In genomic region chr6:41122918-41123317, GRCh38 we compare ENCODE assay signal across 30 cellular contexts. TPM values are rescaled to one million over a fixed set of nuclear protein-coding genes. Genes with fewer than 3 reads are reported as not detected.
"Had no signal": no experiment of that assay in that cellular context is flagged by ENCODE, and none has a peak within 500 bp of the region (broad histone marks: within the 10 kb centered on the region; RNA-seq: fewer than 3 reads in every experiment).

No MANE protein-coding gene starts in this region.

- ATAC-seq: activated T-helper 17 cell treated with anti-CD3 and anti-CD28 coated beads, Interleukin-2, amount 50 U/mL, for 72 hours; T-helper 17 cell had no signal

- H3K36me3 ChIP-seq: cardiac muscle cell had no signal

- H3K9me3 Mint-ChIP-seq: activated B cell treated with CpG ODN at 0.5 μM for 24 hours; activated CD4-positive, alpha-beta memory T cell treated with anti-CD3 and anti-CD28 coated beads, Interleukin-2, amount 10 ng/mL, durations not matched to agents 7 days and 5 days; activated naive CD4-positive, alpha-beta T cell treated with anti-CD3 and anti-CD28 coated beads for 36 hours; activated T-helper 17 cell treated with anti-CD3 and anti-CD28 coated beads, Interleukin-2, amount 50 U/mL, for 72 hours had no signal

- H3K27ac Mint-ChIP-seq: activated B cell treated with CpG ODN at 0.5 μM for 24 hours; activated CD4-positive, alpha-beta memory T cell treated with anti-CD3 and anti-CD28 coated beads, Interleukin-2, amount 10 ng/mL, durations not matched to agents 7 days and 5 days; activated naive CD4-positive, alpha-beta T cell treated with anti-CD3 and anti-CD28 coated beads for 36 hours; activated naive CD8-positive, alpha-beta T cell; activated T-helper 17 cell treated with anti-CD3 and anti-CD28 coated beads, Interleukin-2, amount 50 U/mL, for 72 hours; brain; IgD-negative memory B cell; T-helper 17 cell had no signal

- H3K27ac ChIP-seq: cardiac muscle cell had no signal

- DNase-seq: activated B cell treated with CpG ODN at 0.5 μM for 24 hours; activated CD4-positive, alpha-beta memory T cell treated with anti-CD3 and anti-CD28 coated beads, Interleukin-2, amount 10 ng/mL, durations not matched to agents 7 days and 5 days; activated CD4-positive, alpha-beta T cell treated with anti-CD3 and anti-CD28 coated beads, Interleukin-2, amount 50 U/mL, for 1 hour; activated gamma-delta T cell; activated naive CD4-positive, alpha-beta T cell treated with anti-CD3 and anti-CD28 coated beads for 36 hours; activated T-cell treated with anti-CD3 and anti-CD28 coated beads for 4 hours; activated T-cell treated with anti-CD3 and anti-CD28 coated beads, Interleukin-2, amount 50 U/mL, for 48 hours; amygdala; KG1; NCI-H1048; NCI-H1436 treated with DMSO at 0.1 percent for 48 hours; NCI-H2081 treated with DMSO at 0.1 percent for 48 hours; NCI-H2171 treated with DMSO at 0.1 percent for 48 hours; NCI-H226; NCI-H524 treated with DMSO at 0.1 percent for 48 hours; NCI-H748 treated with DMSO at 0.1 percent for 48 hours; SIG-M5; T-helper 17 cell; T-helper 9 cell had no signal

- H3K4me1 Mint-ChIP-seq: activated B cell treated with CpG ODN at 0.5 μM for 24 hours; activated CD4-positive, alpha-beta memory T cell treated with anti-CD3 and anti-CD28 coated beads, Interleukin-2, amount 10 ng/mL, durations not matched to agents 7 days and 5 days; activated T-helper 17 cell treated with anti-CD3 and anti-CD28 coated beads, Interleukin-2, amount 50 U/mL, for 72 hours; brain; IgD-negative memory B cell had no signal

- H3K4me3 ChIP-seq: cardiac muscle cell had no signal

- H3K27me3 Mint-ChIP-seq: activated B cell treated with CpG ODN at 0.5 μM for 24 hours; activated CD4-positive, alpha-beta memory T cell treated with anti-CD3 and anti-CD28 coated beads, Interleukin-2, amount 10 ng/mL, durations not matched to agents 7 days and 5 days; activated naive CD8-positive, alpha-beta T cell; activated T-helper 17 cell treated with anti-CD3 and anti-CD28 coated beads, Interleukin-2, amount 50 U/mL, for 72 hours; brain; IgD-negative memory B cell; T-helper 17 cell had no signal

- H3K4me3 Mint-ChIP-seq: activated B cell treated with CpG ODN at 0.5 μM for 24 hours; activated CD4-positive, alpha-beta memory T cell treated with anti-CD3 and anti-CD28 coated beads, Interleukin-2, amount 10 ng/mL, durations not matched to agents 7 days and 5 days; activated naive CD4-positive, alpha-beta T cell treated with anti-CD3 and anti-CD28 coated beads for 36 hours; activated naive CD8-positive, alpha-beta T cell; activated T-helper 17 cell treated with anti-CD3 and anti-CD28 coated beads, Interleukin-2, amount 50 U/mL, for 72 hours; brain; IgD-negative memory B cell; T-helper 17 cell had no signal

- H3K27me3 ChIP-seq: cardiac muscle cell had no signal

RNA-seq across cellular contexts. Expression of gene TREML1, which starts 31.2 kb away (rescaled TPM):
- total RNA-seq: activated B cell treated with CpG ODN at 0.5 μM for 24 hours; activated CD4-positive, alpha-beta memory T cell treated with anti-CD3 and anti-CD28 coated beads, Interleukin-2, amount 10 ng/mL, durations not matched to agents 7 days and 5 days; activated CD8-positive, alpha-beta memory T cell treated with anti-CD3 and anti-CD28 coated beads for 36 hours; activated naive CD4-positive, alpha-beta T cell treated with anti-CD3 and anti-CD28 coated beads for 36 hours; activated T-helper 17 cell treated with anti-CD3 and anti-CD28 coated beads, Interleukin-2, amount 50 U/mL, for 72 hours; astrocyte; cardiac muscle cell; LHCN-M2; M059J; OCI-LY7; RPMI7951 had no signal

RNA-seq across cellular contexts. Expression of gene TREM2, which starts 40.0 kb away (rescaled TPM):
- total RNA-seq: activated B cell treated with CpG ODN at 0.5 μM for 24 hours; activated CD4-positive, alpha-beta memory T cell treated with anti-CD3 and anti-CD28 coated beads, Interleukin-2, amount 10 ng/mL, durations not matched to agents 7 days and 5 days; activated CD8-positive, alpha-beta memory T cell treated with anti-CD3 and anti-CD28 coated beads for 36 hours; activated naive CD4-positive, alpha-beta T cell treated with anti-CD3 and anti-CD28 coated beads for 36 hours; activated T-helper 17 cell treated with anti-CD3 and anti-CD28 coated beads, Interleukin-2, amount 50 U/mL, for 72 hours; astrocyte; cardiac muscle cell; LHCN-M2; M059J; OCI-LY7; RPMI7951; T-helper 17 cell had no signal
